ENCODE assay signal across 25 cellular contexts in the genomic region with DNA sequence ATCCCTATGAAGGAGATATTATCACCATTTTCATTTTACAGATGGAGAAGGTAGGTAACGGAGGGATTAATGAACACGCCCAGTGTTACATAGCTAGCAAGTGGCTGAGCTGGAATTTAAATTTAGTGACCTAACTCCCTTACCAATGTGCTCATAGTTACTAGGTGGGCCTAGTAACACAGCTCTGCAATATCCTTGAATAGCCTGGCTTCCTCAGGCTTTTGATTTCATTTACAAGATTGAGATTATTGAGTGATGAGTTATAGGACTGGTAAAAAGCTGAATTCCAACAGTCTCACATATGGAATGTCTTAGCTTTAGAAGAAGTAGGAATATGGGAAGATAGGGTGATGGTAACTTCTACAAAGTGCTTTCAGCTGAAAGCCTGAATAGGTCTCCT.
"Had no signal": no experiment of that assay in that cellular context is flagged by ENCODE, and none has a peak within 500 bp of the region (broad histone marks: within the 10 kb centered on the region; RNA-seq: fewer than 3 reads in every experiment).

No MANE protein-coding gene starts in this region.

- H3K36me3 Mint-ChIP-seq: activated naive CD4-positive, alpha-beta T cell treated with anti-CD3 and anti-CD28 coated beads, Interleukin-2, amount 10 ng/mL, durations not matched to agents 7 days and 5 days had no signal

- H3K4me1 Mint-ChIP-seq: activated naive CD4-positive, alpha-beta T cell treated with anti-CD3 and anti-CD28 coated beads, Interleukin-2, amount 10 ng/mL, durations not matched to agents 7 days and 5 days; activated naive CD8-positive, alpha-beta T cell treated with anti-CD3 and anti-CD28 coated beads, Interleukin-2, amount 50 U/mL, for 24 hours; nephron progenitor cell had no signal

- H3K27me3 ChIP-seq: breast epithelium, suprapubic skin, vagina had no signal

- H3K27ac Mint-ChIP-seq: activated naive CD4-positive, alpha-beta T cell treated with anti-CD3 and anti-CD28 coated beads, Interleukin-2, amount 10 ng/mL, durations not matched to agents 7 days and 5 days; activated naive CD8-positive, alpha-beta T cell treated with anti-CD3 and anti-CD28 coated beads, Interleukin-2, amount 50 U/mL, for 24 hours; nephron progenitor cell; stimulated activated naive CD8-positive, alpha-beta T cell treated with anti-CD3 and anti-CD28 coated beads, Interleukin-15, Interleukin-2, amounts not matched to agents 100 ng/mL and 50 ng/mL, for 24 hours had no signal

- H3K27me3 Mint-ChIP-seq: activated naive CD8-positive, alpha-beta T cell treated with anti-CD3 and anti-CD28 coated beads, Interleukin-2, amount 50 U/mL, for 24 hours had no signal

- H3K9me3 ChIP-seq: breast epithelium, suprapubic skin, vagina had no signal

- H3K4me3 Mint-ChIP-seq: activated naive CD4-positive, alpha-beta T cell treated with anti-CD3 and anti-CD28 coated beads, Interleukin-2, amount 10 ng/mL, durations not matched to agents 7 days and 5 days; activated naive CD8-positive, alpha-beta T cell treated with anti-CD3 and anti-CD28 coated beads, Interleukin-2, amount 50 U/mL, for 24 hours; nephron progenitor cell; stimulated activated naive CD8-positive, alpha-beta T cell treated with anti-CD3 and anti-CD28 coated beads, Interleukin-15, Interleukin-2, amounts not matched to agents 100 ng/mL and 50 ng/mL, for 24 hours had no signal

- H3K27ac ChIP-seq: breast epithelium, suprapubic skin, vagina, WERI-Rb-1 had no signal

- H3K36me3 ChIP-seq: breast epithelium, suprapubic skin, vagina, WERI-Rb-1 had no signal

- DNase-seq: activated CD4-positive, alpha-beta T cell treated with anti-CD3 and anti-CD28 coated beads for 1 hour; activated CD8-positive, alpha-beta memory T cell treated with anti-CD3 and anti-CD28 coated beads for 24 hours; activated CD8-positive, alpha-beta memory T cell treated with anti-CD3 and anti-CD28 coated beads, Interleukin-2, amount 50 U/mL, for 48 hours; activated effector memory CD4-positive, alpha-beta T cell treated with Interleukin-2 at 50 U/mL for 16 hours; activated naive CD4-positive, alpha-beta T cell treated with anti-CD3 and anti-CD28 coated beads, Interleukin-2, amount 10 ng/mL, durations not matched to agents 7 days and 5 days; activated naive CD8-positive, alpha-beta T cell treated with anti-CD3 and anti-CD28 coated beads, Interleukin-2, amount 50 U/mL, for 24 hours; activated T-cell treated with anti-CD3 and anti-CD28 coated beads, Interleukin-2, amount 50 U/mL, for 48 hours; aorta; cerebellar nuclear complex; cortex of kidney; hippocampal formation; midbrain; nephron progenitor cell; nucleus accumbens; posterior cingulate gyrus; stimulated activated CD4-positive, alpha-beta T cell treated with anti-CD3 and anti-CD28 coated beads, Interleukin-2, amount 100 ng/mL, for 24 hours; T-helper 2 cell; WERI-Rb-1 had no signal

- ATAC-seq: activated naive CD8-positive, alpha-beta T cell treated with anti-CD3 and anti-CD28 coated beads, Interleukin-2, amount 50 U/mL, for 24 hours; esophagus mucosa; left lobe of liver had no signal

- H3K9me3 Mint-ChIP-seq: activated naive CD4-positive, alpha-beta T cell treated with anti-CD3 and anti-CD28 coated beads, Interleukin-2, amount 10 ng/mL, durations not matched to agents 7 days and 5 days; activated naive CD8-positive, alpha-beta T cell treated with anti-CD3 and anti-CD28 coated beads, Interleukin-2, amount 50 U/mL, for 24 hours; nephron progenitor cell; stimulated activated naive CD8-positive, alpha-beta T cell treated with anti-CD3 and anti-CD28 coated beads, Interleukin-15, Interleukin-2, amounts not matched to agents 100 ng/mL and 50 ng/mL, for 24 hours had no signal

- H3K4me1 ChIP-seq: breast epithelium, suprapubic skin, vagina had no signal

- H3K4me3 ChIP-seq: breast epithelium, lung, suprapubic skin, vagina had no signal
